In the genomic region with DNA sequence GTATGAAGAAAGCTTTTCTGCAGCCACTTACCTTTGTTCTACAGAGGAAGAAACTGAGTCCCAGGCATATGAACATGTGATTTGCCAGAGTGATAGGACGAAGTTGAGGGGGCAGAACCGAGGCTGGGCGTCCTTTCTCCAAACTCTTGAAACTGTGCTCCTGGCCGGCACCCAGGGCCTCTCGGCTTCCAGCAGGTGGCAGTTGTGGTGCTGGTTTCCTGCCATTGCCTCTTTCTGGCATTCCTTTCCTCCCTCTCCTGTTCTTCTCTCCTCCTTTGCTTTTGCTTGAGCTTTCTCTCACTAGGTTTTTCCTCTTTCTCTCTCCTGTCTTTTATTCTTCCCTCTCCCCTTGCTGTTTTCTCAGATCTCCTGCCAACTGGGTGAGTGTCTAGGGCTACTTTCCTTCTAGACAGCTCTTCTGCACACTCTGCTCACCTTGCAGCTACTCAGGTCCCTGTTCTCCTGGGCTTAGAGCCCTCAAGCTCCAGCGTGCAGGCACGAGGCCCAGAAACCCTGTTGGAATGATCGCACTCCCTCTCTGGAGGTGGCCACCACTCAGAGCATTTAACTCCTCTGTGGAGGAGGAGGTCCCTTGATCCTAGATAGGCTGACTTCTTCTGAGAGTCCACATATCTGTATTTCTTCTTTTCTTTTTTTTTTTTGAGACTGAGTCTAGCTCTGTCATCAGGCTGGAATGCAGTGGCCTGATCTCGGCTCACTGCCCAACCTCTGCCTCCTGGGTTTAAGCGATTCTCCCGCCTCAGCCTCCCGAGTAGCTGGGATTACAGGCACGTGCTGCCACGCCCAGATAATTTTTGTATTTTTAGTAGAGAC, we compare ENCODE assay signal across 8 cellular contexts. TPM values are rescaled to one million over a fixed set of nuclear protein-coding genes. Genes with fewer than 3 reads are reported as not detected.
A peak's percentile ranks its signal among the peaks of the same experiment; 100 is the strongest.
DNase-seq lines count a peak whose midpoint lies in the region; ATAC-seq, FAIRE-seq and TF ChIP-seq lines count a peak whose summit lies in the region.

No MANE protein-coding gene starts in this region.

- H3K4me1 ChIP-seq in HEK293 (ENCODE audit: control insufficient read depth, insufficient read depth, low read length) (no peaks in the 10 kb centered on the region), GM12878 (ENCODE audit: control insufficient read depth, insufficient read depth, low read length) (peaks cover 35% of the 10 kb centered on the region), kidney (ENCODE audit: control insufficient read depth in 1 of 2, insufficient read depth in 1 of 2, low read depth in 1 of 2, low read length in 2 of 2) (peaks cover 17 to 25% of the 10 kb centered on the region in 2 donors), thoracic aorta (ENCODE audit: control insufficient read depth in 1 of 2, low read depth in 2 of 2) (peaks cover 18 to 30% of the 10 kb centered on the region in 2 donors)

- in situ Hi-C loops in GM12878 (cut with MboI) = loop anchor here (25.0 kb wide), 2 partner anchors 1530 to 1780 kb away; no protein-coding TSS in a partner anchor

- H3K9ac ChIP-seq in GM12878 (ENCODE audit: control insufficient read depth, insufficient read depth, low read length) (no peak overlapping the region), kidney (ENCODE audit: low read length in 2 of 2) (no peak overlapping the region)

- RAD21 ChIA-PET in GM12878 (lab: Charles Lee; ENCODE audit: unreplicated experiment) = interaction anchor here (1.9 to 5.8 kb wide), 2 partner anchors 74 to 78 kb away, joined by 5 to 64 read pairs; no protein-coding TSS in a partner anchor

- H4K20me1 ChIP-seq in GM12878 (ENCODE audit: control insufficient read depth, insufficient read depth) = no peaks in the 10 kb centered on the region

- 83% methylated on average over 14 of the region's 14 CpGs for WGBS in GM12878 (ENCODE audit: insufficient coverage, insufficient replicate concordance, low lambda C conversion rate, missing lambda C conversion rate)

- TF ChIP-seq POLR2A in GM12878 (IDR thresholded peaks at IDR 0.05; ENCODE audit: low read depth, low read length) = no peak

- SMC1A ChIA-PET in GM12878 (lab: Charles Lee; ENCODE audit: uncharacterized antibody, unreplicated experiment) = interaction anchor here (0.7 to 7.7 kb wide), 6 partner anchors 11 to 112 kb away, joined by 4 to 105 read pairs (median 6); no protein-coding TSS in a partner anchor

- TF ChIP-seq CTCF in HEK293 (tag by site-specific recombination; IDR thresholded peaks at IDR 0.05) (0 out of 2 replicates have a peak, but pooled peaks have one; percentile 42), GM12878 (IDR thresholded peaks at IDR 0.05 in 2 of 3, conservative IDR thresholded peaks at IDR 0.05 in 1 of 3; ENCODE audit: control insufficient read depth in 2 of 3, extremely low read depth in 1 of 3, insufficient read depth in 1 of 3, low read depth in 3 of 3, low read length in 3 of 3) (peak; percentile 32 to 42 (median 33); a peak in 4 of 6 replicates), kidney (IDR thresholded peaks at IDR 0.05; ENCODE audit: borderline replicate concordance, extremely low read depth, insufficient read depth) (peak; percentile 32), thoracic aorta (IDR thresholded peaks at IDR 0.05) (peak; percentile 49)

- no peaks in the 10 kb centered on the region for H3K27me3 ChIP-seq in GM12878 (replicated peaks in 1 of 2; ENCODE audit: control insufficient read depth in 2 of 2, insufficient read depth in 2 of 2, low read length in 1 of 2)
- H3K27me3 ChIP-seq in thoracic aorta (replicated peaks; ENCODE audit: insufficient read depth) = no peaks in the 10 kb centered on the region

- no TSS peak for BruUV-seq in GM12878 (replicated peaks; lab: Mats Ljungman, UMichigan)

- CTCF ChIA-PET in HEK293 (lab: Yijun Ruan, JAX) = interaction anchor here (0.6 to 4.4 kb wide), 12 partner anchors 18 to 486 kb away, joined by 3 to 83 read pairs (median 3); no protein-coding TSS in a partner anchor
- CTCF ChIA-PET in GM12878 (lab: Yijun Ruan, JAX) = interaction anchor here (0.6 to 7.6 kb wide), 10 partner anchors 11 to 441 kb away, joined by 3 to 159 read pairs (median 3); no protein-coding TSS in a partner anchor

- TF ChIP-seq EP300 in GM12878 (IDR thresholded peaks at IDR 0.05; ENCODE audit: borderline replicate concordance in 1 of 2, control insufficient read depth in 1 of 2, low read depth in 2 of 2, low read length in 2 of 2) = no peak

- H3K4me3 ChIP-seq in HEK293 (ENCODE audit: low read depth, low read length) = no peak overlapping the region
- H3K4me3 ChIP-seq in GM12878 = no peak overlapping the region
- H3K4me3 ChIP-seq in kidney (ENCODE audit: low read length in 2 of 2) = no peak overlapping the region
- H3K4me3 ChIP-seq in thoracic aorta = peak overlapping the region; percentile 40

- H3K4me2 ChIP-seq in GM12878 (ENCODE audit: control insufficient read depth, insufficient read depth) = no peak overlapping the region

- H3K36me3 ChIP-seq in HEK293 (ENCODE audit: control insufficient read depth in 2 of 2, insufficient read depth in 1 of 2, low read length in 2 of 2) (no peaks in the 10 kb centered on the region), GM12878 (ENCODE audit: control insufficient read depth in 2 of 2, insufficient read depth in 2 of 2, low read length in 1 of 2) (no peaks in the 10 kb centered on the region; a peak in 2 of 4 replicates), kidney (ENCODE audit: control insufficient read depth in 1 of 2, insufficient read depth in 2 of 2, low read length in 2 of 2) (no peaks in the 10 kb centered on the region), thoracic aorta (no peaks in the 10 kb centered on the region)

- POLR2A ChIA-PET in HEK293 (lab: Yijun Ruan, JAX) = no interaction called here
- POLR2A ChIA-PET in GM12878 (lab: Charles Lee) = interaction anchor here (0.8 kb wide), 1 partner anchor 74 kb away, joined by 3 read pairs; no protein-coding TSS in a partner anchor

- H3K9me3 ChIP-seq in HEK293 (ENCODE audit: control insufficient read depth, insufficient read depth, low read depth, low read length) = no peaks in the 10 kb centered on the region
- no peaks in the 10 kb centered on the region for H3K9me3 ChIP-seq in GM12878 (replicated peaks; ENCODE audit: control insufficient read depth, insufficient read depth, low read length)
- H3K9me3 ChIP-seq in kidney (ENCODE audit: control insufficient read depth in 1 of 2, low read length in 2 of 2) = no peaks in the 10 kb centered on the region
- H3K9me3 ChIP-seq in thoracic aorta = no peaks in the 10 kb centered on the region

- peaks cover 17% of the 10 kb centered on the region for H3K79me2 ChIP-seq in GM12878 (ENCODE audit: control insufficient read depth, insufficient read depth, low read length)

- no peak for ATAC-seq in GM12878
- peak; percentile 31 for ATAC-seq in thoracic aorta (ENCODE audit: insufficient number of reproducible peaks, low FRiP score, low read depth)
- ATAC-seq in GM21723 (IDR thresholded peaks at IDR 0.05; ENCODE audit: unreplicated experiment) = no peak
- ATAC-seq in HG03139 (IDR thresholded peaks at IDR 0.05; ENCODE audit: unreplicated experiment) = no peak

- no peak overlapping the region for H2AFZ ChIP-seq in GM12878 (ENCODE audit: control insufficient read depth, low read depth, low read length)

- intact Hi-C loops in GM12878 (cut with micrococcal nuclease; ENCODE audit: unreplicated experiment) (loop anchor here (1.0 kb wide), 2 partner anchors 74 to 111 kb away; no protein-coding TSS in a partner anchor), kidney (cut with DNase I) (no loop called here)

- DNase-seq in AG08395 (ENCODE audit: low spot score) (peak; percentile 69), GM12878 (ENCODE audit: low read depth, low spot score) (no peak), kidney (no peak), thoracic aorta (ENCODE audit: low spot score) (no peak), NOMO-1 (lab: John Stamatoyannopoulos, UW; ENCODE audit: unreplicated experiment in 2 of 2) (no peak)

- peak; percentile 42; the same call in 1 of the 2 replicates for TF ChIP-seq RAD21 in GM12878 (IDR thresholded peaks at IDR 0.05; ENCODE audit: insufficient read depth, low read depth, low read length)

- H3K27ac ChIP-seq in HEK293 (ENCODE audit: extremely low read depth, low read depth, low read length) = no peak overlapping the region
- peak overlapping the region; percentile 16; the same call in 1 of the 2 replicates for H3K27ac ChIP-seq in GM12878 (ENCODE audit: control insufficient read depth, insufficient read depth)
- H3K27ac ChIP-seq in kidney (ENCODE audit: low read depth in 2 of 2, low read length in 2 of 2) = no peak overlapping the region
- peak overlapping the region; percentile 39 to 67 for H3K27ac ChIP-seq in thoracic aorta

- no peak for FAIRE-seq in GM12878 (lab: Jason Lieb, UNC)
- no peak for FAIRE-seq in kidney (lab: Jason Lieb, UNC)

TF ChIP-seq in HEK293, 187 proteins besides CTCF, POLR2A, EP300 and RAD21 (continues in another document):
- 0 out of 2 replicates have a peak, but pooled peaks have one; percentile 48 for TF ChIP-seq ZNF2 (tag by site-specific recombination; IDR thresholded peaks at IDR 0.05)
- TF ChIP-seq ZNF521 (tag by site-specific recombination; IDR thresholded peaks at IDR 0.05) = no peak
- TF ChIP-seq PRDM1 (tag by site-specific recombination; IDR thresholded peaks at IDR 0.05) = peak; percentile 92

TF ChIP-seq in GM12878, 131 proteins besides CTCF, POLR2A, EP300 and RAD21:
- TF ChIP-seq WRNIP1 (IDR thresholded peaks at IDR 0.05; ENCODE audit: borderline replicate concordance, low read depth, low read length) (no peak), SMC3 (IDR thresholded peaks at IDR 0.05; ENCODE audit: borderline replicate concordance, low read length) (peak; percentile 19; the same call in 1 of the 2 replicates)

RNA-seq across cellular contexts. Expression of a gene that starts 26.2 kb away (rescaled TPM):
- total RNA-seq in GM12878 (2013; cell fraction: nucleolus; rRNA removed) = 76.4 and 80.8 TPM in 2 replicates
- 29.4 and 32.0 TPM in 2 replicates for total RNA-seq in GM12878 (2014; rRNA removed)
- 20.6 and 22.2 TPM in 2 replicates for total RNA-seq in GM12878 (2014; rRNA removed; fragmentation: Illumina TruSeq; extraction: Trizol)
- total RNA-seq in GM12878 (2021) = 43.1 and 46.2 TPM in 2 replicates
- 15.1 TPM for polyA plus RNA-seq in GM12878 (2011; ENCODE audit: low read depth)
- 18.7 and 25.2 TPM in 2 replicates for polyA plus RNA-seq in GM12878 (2011; rRNA removed)
- polyA plus RNA-seq in GM12878 (2011; cell fraction: cytosol; rRNA removed) = 22.7 and 26.2 TPM in 2 replicates
- 49.2 and 51.0 TPM in 2 replicates for polyA plus RNA-seq in GM12878 (2011; cell fraction: nucleus; rRNA removed)
- 23.0 and 27.8 TPM in 2 replicates for polyA plus RNA-seq in GM12878 (2012)
- polyA plus RNA-seq in GM12878 (2014; fragmentation: Illumina TruSeq; extraction: Trizol) = 23.9 and 28.3 TPM in 2 replicates
- 1 to 10 TPM; 6.6 to 6.7 TPM for polyA plus RNA-seq in GM12878 (2014; fragmentation: Nextera tagmentation; extraction: Ambion mirVana)
- polyA plus RNA-seq in GM12878 (2014; rRNA removed) = 32.1 and 32.3 TPM in 2 replicates
- polyA plus RNA-seq in GM12878 (2016; fragmentation: Nextera tagmentation; extraction: Ambion mirVana) = 1 to 10 TPM; 7.2 to 9.8 TPM
- polyA minus RNA-seq in GM12878 (2011; rRNA and poly(A)+ RNA removed) = 44.9 and 47.8 TPM in 2 replicates
- 14.8 and 17.8 TPM in 2 replicates for polyA minus RNA-seq in GM12878 (2011; cell fraction: cytosol; rRNA and poly(A)+ RNA removed)
- polyA minus RNA-seq in GM12878 (2011; cell fraction: nucleus; rRNA and poly(A)+ RNA removed) = 40.6 and 63.4 TPM in 2 replicates
- total RNA-seq in kidney = 41.0 TPM
- polyA plus RNA-seq in kidney (ENCODE audit: insufficient read depth, low read depth, low replicate concordance) = 16.2 TPM
- 10 to 100 TPM; 35.1 to 36.0 TPM for total RNA-seq in thoracic aorta

Comparison
In these comparisons a context has a peak if more than half of its experiments do, and no peak if none do; other contexts are left out.
1. H3K27ac ChIP-seq: peak in GM12878 (single experiment) and thoracic aorta (2 of 2); none in HEK293 (single experiment) and kidney (0 of 2).
2. Peak in every context shown above with its lines, with median percentiles within 50 percentile points of each other: CTCF ChIP-seq.